12 cellular contexts compared by ENCODE assay signal in the genomic region with DNA sequence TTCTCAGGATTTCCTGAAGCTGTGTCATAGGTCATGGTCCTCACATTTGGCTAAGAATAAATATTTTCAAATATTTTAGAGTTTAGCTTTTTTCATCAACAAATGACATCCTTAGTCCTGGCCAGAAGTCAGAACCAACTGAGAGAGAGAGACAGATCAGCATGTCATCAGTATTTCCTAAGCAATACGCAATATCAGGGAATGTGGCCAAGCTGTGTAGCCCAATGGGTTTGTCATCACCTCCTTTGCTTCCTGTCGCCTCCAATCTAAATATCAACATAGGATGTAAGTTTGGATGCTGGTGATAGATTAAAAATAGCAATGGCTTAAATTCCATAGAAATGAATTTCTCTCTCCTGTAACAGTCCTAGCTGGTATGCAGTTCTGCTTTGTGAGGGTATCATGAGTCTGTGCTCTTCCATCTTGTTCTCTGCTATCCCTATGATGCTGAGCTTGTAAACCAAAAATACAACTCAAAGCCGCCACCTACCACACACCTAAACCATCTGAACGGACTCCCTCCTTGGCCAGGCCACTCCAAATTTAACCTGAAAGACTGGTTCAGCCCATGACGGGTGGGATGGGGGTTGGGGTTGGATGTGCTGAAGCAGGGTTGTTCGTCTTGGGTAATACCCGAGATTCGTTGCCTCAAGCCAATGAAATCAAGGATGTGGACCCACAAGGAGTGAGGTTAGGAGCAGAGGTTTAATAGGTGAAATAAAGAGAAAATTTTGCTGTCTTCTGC. TPM values are rescaled to one million over a fixed set of nuclear protein-coding genes. Genes with fewer than 3 reads are reported as not detected.
DNase-seq lines count a peak whose midpoint lies in the region; ATAC-seq lines count a peak whose summit lies in the region.
"Had no signal": no experiment of that assay in that cellular context is flagged by ENCODE, and none has a peak within 500 bp of the region (broad histone marks: within the 10 kb centered on the region; RNA-seq: fewer than 3 reads in every experiment).

No MANE protein-coding gene starts in this region.

- H3K36me3 Mint-ChIP-seq in activated CD4-positive, alpha-beta T cell treated with anti-CD3 and anti-CD28 coated beads, Interleukin-2, amount 10 ng/mL, durations not matched to agents 7 days and 5 days (ENCODE audit: low read depth): no peaks in the 10 kb centered on the region

- H3K4ac ChIP-seq in trophoblast cell (ENCODE audit: low read depth, low read length): no peak overlapping the region

- no peaks in the 10 kb centered on the region for H3K9me3 ChIP-seq in trophoblast cell (ENCODE audit: insufficient read depth, low read depth, low read length)

- no peak overlapping the region for H3K9ac ChIP-seq in trophoblast cell (ENCODE audit: low read length)

- H4K8ac ChIP-seq in trophoblast cell (ENCODE audit: low read depth, low read length): no peak overlapping the region

- no peak overlapping the region for H2AK5ac ChIP-seq in trophoblast cell (ENCODE audit: low read length)

- no peak overlapping the region for H4K91ac ChIP-seq in trophoblast cell (ENCODE audit: low read depth, low read length)

- H3K23ac ChIP-seq in trophoblast cell (ENCODE audit: low read length): no peak overlapping the region

- no peak overlapping the region for H3K27ac Mint-ChIP-seq in activated CD4-positive, alpha-beta T cell treated with anti-CD3 and anti-CD28 coated beads, Interleukin-2, amount 10 ng/mL, durations not matched to agents 7 days and 5 days

- no peak overlapping the region for H3K4me3 Mint-ChIP-seq in activated CD4-positive, alpha-beta T cell treated with anti-CD3 and anti-CD28 coated beads, Interleukin-2, amount 10 ng/mL, durations not matched to agents 7 days and 5 days

- CTCF ChIA-PET in activated CD4-positive, alpha-beta T cell treated with anti-CD3 and anti-CD28 coated beads, Interleukin-2, amount 10 ng/mL, durations not matched to agents 7 days and 5 days (lab: Charles Lee): interaction anchor here (0.7 kb wide), 1 partner anchor 627 kb away, joined by 5 read pairs; no protein-coding TSS in a partner anchor

- no peaks in the 10 kb centered on the region for H3K27me3 ChIP-seq in trophoblast cell (ENCODE audit: insufficient read depth, low read length)

- POLR2A ChIA-PET in activated CD4-positive, alpha-beta T cell treated with anti-CD3 and anti-CD28 coated beads, Interleukin-2, amount 10 ng/mL, durations not matched to agents 7 days and 5 days (lab: Charles Lee): no interaction called here

- H3K27me3 Mint-ChIP-seq in activated CD4-positive, alpha-beta T cell treated with anti-CD3 and anti-CD28 coated beads, Interleukin-2, amount 10 ng/mL, durations not matched to agents 7 days and 5 days: peaks cover 2% of the 10 kb centered on the region

- H3K36me3 ChIP-seq in trophoblast cell (ENCODE audit: control insufficient read depth in 1 of 2, insufficient read depth in 2 of 2, low read length in 2 of 2): no peaks in the 10 kb centered on the region

- no CpG with 5 or more reads among the region's 8 CpGs for WGBS in trophoblast cell (ENCODE audit: extremely low coverage, insufficient coverage, insufficient read length)

- ATAC-seq in esophagus mucosa: peak; percentile 35

- peak; percentile 98 for DNase-seq in EH (ENCODE audit: low read depth)
- DNase-seq in RKO (ENCODE audit: low spot score): peak; percentile 32
- peak; percentile 65 to 80 for DNase-seq in trophoblast cell
- DNase-seq in UCSD-AML1 (lab: John Stamatoyannopoulos, UW; ENCODE audit: unreplicated experiment): no peak
- no peak for DNase-seq in kidney tubule cell (ENCODE audit: low spot score)
- DNase-seq in activated CD4-positive, alpha-beta T cell treated with anti-CD3 and anti-CD28 coated beads, Interleukin-2, amount 10 ng/mL, durations not matched to agents 7 days and 5 days: no peak
- DNase-seq in NCI-H510A treated with DMSO at 0.1 percent for 48 hours (lab: John Stamatoyannopoulos, UW): no peak
- DNase-seq: activated CD8-positive, alpha-beta memory T cell treated with anti-CD3 and anti-CD28 coated beads, Interleukin-2, amount 50 U/mL, for 48 hours; central memory CD4-positive, alpha-beta T cell; hypothalamus; NCI-H1930 had no signal

- H2BK120ac ChIP-seq in trophoblast cell (ENCODE audit: insufficient read depth, low read length, poor library complexity): no peak overlapping the region

- H3K4me1 Mint-ChIP-seq in activated CD4-positive, alpha-beta T cell treated with anti-CD3 and anti-CD28 coated beads, Interleukin-2, amount 10 ng/mL, durations not matched to agents 7 days and 5 days: peaks cover 13% of the 10 kb centered on the region

- no peak overlapping the region for H4K12ac ChIP-seq in trophoblast cell (ENCODE audit: low read depth, low read length)

- peaks cover 3 to 9% of the 10 kb centered on the region in 2 experiments for H3K4me1 ChIP-seq in trophoblast cell (ENCODE audit: control insufficient read depth in 1 of 2, insufficient read depth in 2 of 2, low read length in 2 of 2)

- H3K9me3 Mint-ChIP-seq in activated CD4-positive, alpha-beta T cell treated with anti-CD3 and anti-CD28 coated beads, Interleukin-2, amount 10 ng/mL, durations not matched to agents 7 days and 5 days: peaks cover 11% of the 10 kb centered on the region

- H3K27ac ChIP-seq in trophoblast cell (ENCODE audit: low read depth, low read length): no peak overlapping the region

- no peak overlapping the region for H2AFZ ChIP-seq in trophoblast cell (ENCODE audit: insufficient read depth, low read length, poor library complexity)

- H2BK5ac ChIP-seq in trophoblast cell (ENCODE audit: low read depth, low read length, poor library complexity): no peak overlapping the region

- no peak overlapping the region for H3K4me2 ChIP-seq in trophoblast cell (ENCODE audit: low read length)

- no peak overlapping the region for H3K4me3 ChIP-seq in trophoblast cell (ENCODE audit: low read depth, low read length)

- H3K18ac ChIP-seq in trophoblast cell (ENCODE audit: low read length): no peak overlapping the region

- no peaks in the 10 kb centered on the region for H3K79me1 ChIP-seq in trophoblast cell (ENCODE audit: low read length)

- no peak overlapping the region for H2BK12ac ChIP-seq in trophoblast cell (ENCODE audit: low read length)

- H3K79me2 ChIP-seq in trophoblast cell (ENCODE audit: control insufficient read depth, insufficient read depth, low read length, poor library complexity): no peaks in the 10 kb centered on the region

- no peak overlapping the region for H3K14ac ChIP-seq in trophoblast cell (ENCODE audit: low read length)

RNA-seq across cellular contexts. Expression of gene IGSF23, which starts 10.0 kb away (rescaled TPM):
- total RNA-seq in esophagus mucosa: not detected
- polyA plus RNA-seq in trophoblast cell (2013): 0.08 and 0.12 TPM in 2 replicates
- total RNA-seq in activated CD4-positive, alpha-beta T cell treated with anti-CD3 and anti-CD28 coated beads, Interleukin-2, amount 10 ng/mL, durations not matched to agents 7 days and 5 days: not detected

RNA-seq across cellular contexts. Expression of gene PVR, which starts 40.3 kb away (rescaled TPM):
- total RNA-seq in esophagus mucosa: 11.8 TPM
- 20.8 and 23.7 TPM in 2 replicates for polyA plus RNA-seq in trophoblast cell (2013)
- total RNA-seq in activated CD4-positive, alpha-beta T cell treated with anti-CD3 and anti-CD28 coated beads, Interleukin-2, amount 10 ng/mL, durations not matched to agents 7 days and 5 days: 1 to 10 TPM; 1.9 TPM

Comparison
In these comparisons a context has a peak if more than half of its experiments do, and no peak if none do; other contexts are left out.
1. DNase-seq: peak in EH (single experiment), RKO (single experiment) and trophoblast cell (2 of 2); none in UCSD-AML1 (single experiment), kidney tubule cell (single experiment), activated CD4-positive, alpha-beta T cell treated with anti-CD3 and anti-CD28 coated beads, Interleukin-2, amount 10 ng/mL, durations not matched to agents 7 days and 5 days (single experiment) and NCI-H510A treated with DMSO at 0.1 percent for 48 hours (single experiment).